In the genomic region with DNA sequence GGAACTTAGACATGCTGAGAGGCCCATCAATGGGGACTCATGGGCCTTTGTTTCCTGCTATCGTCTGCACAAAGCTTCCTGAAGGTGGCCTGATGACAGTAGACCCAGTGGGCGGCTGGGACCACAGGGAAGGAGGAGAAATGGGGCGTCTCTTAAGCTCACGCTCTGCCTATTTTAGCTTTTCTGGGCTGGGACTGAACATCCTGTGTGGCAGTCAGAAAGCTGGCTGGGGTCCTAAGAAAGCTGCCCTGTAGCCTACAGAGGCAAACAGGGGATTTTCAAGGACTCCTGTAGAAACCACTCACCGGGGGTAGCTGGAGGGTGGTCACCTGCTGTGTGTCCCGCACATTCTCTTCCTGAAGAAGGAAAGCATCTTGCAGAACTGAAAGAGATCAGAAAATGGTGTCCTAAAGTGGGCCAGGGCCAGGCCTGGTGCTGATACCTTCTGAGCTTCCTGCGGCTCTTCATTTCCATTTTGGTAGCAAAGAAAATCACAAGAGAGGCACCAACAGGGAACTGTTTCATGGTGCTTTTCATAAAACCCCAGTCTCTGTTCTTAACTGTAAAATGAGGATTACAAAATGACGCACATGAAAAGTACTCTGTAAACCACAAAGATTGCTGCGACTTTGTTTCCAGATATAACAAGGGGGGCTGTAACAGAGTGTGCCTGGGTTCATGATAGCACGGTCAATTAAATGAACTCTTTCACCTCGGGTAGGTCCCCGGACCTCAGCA, we compare ENCODE assay signal across 13 cellular contexts. TPM values are rescaled to one million over a fixed set of nuclear protein-coding genes. Genes with fewer than 3 reads are reported as not detected.
A peak's percentile ranks its signal among the peaks of the same experiment; 100 is the strongest.
DNase-seq lines count a peak whose midpoint lies in the region; ATAC-seq and TF ChIP-seq lines count a peak whose summit lies in the region.
"Had no signal": no experiment of that assay in that cellular context is flagged by ENCODE, and none has a peak within 500 bp of the region (broad histone marks: within the 10 kb centered on the region; RNA-seq: fewer than 3 reads in every experiment).

No MANE protein-coding gene starts in this region.

- no peak overlapping the region for H3K27ac ChIP-seq in esophagus muscularis mucosa (replicated peaks in 1 of 4)
- no peak overlapping the region for H3K27ac ChIP-seq in tibial nerve
- H3K27ac ChIP-seq: neutrophil, suprapubic skin had no signal

- H3K36me3 Mint-ChIP-seq in activated naive CD8-positive, alpha-beta T cell treated with anti-CD3 and anti-CD28 coated beads for 36 hours, result peaks cover 80% of the 10 kb centered on the region

- WGBS in esophagus muscularis mucosa, result 79% methylated on average over 12 of the region's 12 CpGs
- 77 to 79% methylated on average over 12 of the region's 12 CpGs for WGBS in tibial nerve, 2 donors

- ATAC-seq in GM19351 (IDR thresholded peaks at IDR 0.05; ENCODE audit: unreplicated experiment) (peak; percentile 24), HG03565 (IDR thresholded peaks at IDR 0.05; ENCODE audit: unreplicated experiment) (peak; percentile 63), HG03196 (IDR thresholded peaks at IDR 0.05; ENCODE audit: unreplicated experiment) (no peak)
- ATAC-seq: HCT116, Right ventricle myocardium inferior had no signal

- no peak for TF ChIP-seq CTCF in esophagus muscularis mucosa (IDR thresholded peaks at IDR 0.05)
- no peak for TF ChIP-seq CTCF in tibial nerve (IDR thresholded peaks at IDR 0.05)

- DNase-seq in CD1c-positive myeloid dendritic cell (ENCODE audit: extremely low spot score), result peak; percentile 58
- DNase-seq in activated naive CD8-positive, alpha-beta T cell treated with anti-CD3 and anti-CD28 coated beads for 36 hours, result peak; percentile 75
- no peak for DNase-seq in activated effector memory CD4-positive, alpha-beta T cell treated with anti-CD3 and anti-CD28 coated beads, Interleukin-2, amount 50 U/mL, for 16 hours
- no peak for DNase-seq in esophagus muscularis mucosa (ENCODE audit: extremely low spot score)
- DNase-seq in tibial nerve (ENCODE audit: low spot score in 2 of 2), result no peak

- H3K27ac Mint-ChIP-seq in activated naive CD8-positive, alpha-beta T cell treated with anti-CD3 and anti-CD28 coated beads for 36 hours, result peak overlapping the region; percentile 99

- H3K9me3 Mint-ChIP-seq in activated naive CD8-positive, alpha-beta T cell treated with anti-CD3 and anti-CD28 coated beads for 36 hours, result no peaks in the 10 kb centered on the region
- H3K9me3 Mint-ChIP-seq: CD14-positive monocyte had no signal

- intact Hi-C loops in esophagus muscularis mucosa (cut with DNase I), result no loop called here

- TF ChIP-seq EP300 in esophagus muscularis mucosa (IDR thresholded peaks at IDR 0.05) (no peak), tibial nerve (IDR thresholded peaks at IDR 0.05) (no peak)

- H3K4me3 Mint-ChIP-seq in activated naive CD8-positive, alpha-beta T cell treated with anti-CD3 and anti-CD28 coated beads for 36 hours, result peak overlapping the region; percentile 80

- no peak for TF ChIP-seq POLR2A in esophagus muscularis mucosa (IDR thresholded peaks at IDR 0.05; ENCODE audit: low read depth)
- TF ChIP-seq POLR2A in tibial nerve (IDR thresholded peaks at IDR 0.05), result no peak

- H3K4me3 ChIP-seq in esophagus muscularis mucosa (no peak overlapping the region), tibial nerve (no peak overlapping the region)
- H3K4me3 ChIP-seq: suprapubic skin had no signal

- H3K4me1 ChIP-seq in esophagus muscularis mucosa (no peaks in the 10 kb centered on the region), tibial nerve (no peaks in the 10 kb centered on the region)
- H3K4me1 ChIP-seq: suprapubic skin had no signal

- H3K36me3 ChIP-seq in esophagus muscularis mucosa, result peaks cover 31 to 97% (median 71%) of the 10 kb centered on the region in 4 donors
- peaks cover 0 to 89% (median under 1%) of the 10 kb centered on the region in 3 donors for H3K36me3 ChIP-seq in tibial nerve
- H3K36me3 ChIP-seq: neutrophil had no signal

- peaks cover 76% of the 10 kb centered on the region for H3K4me1 Mint-ChIP-seq in activated naive CD8-positive, alpha-beta T cell treated with anti-CD3 and anti-CD28 coated beads for 36 hours

- H3K27me3 ChIP-seq in esophagus muscularis mucosa, result no peaks in the 10 kb centered on the region
- H3K27me3 ChIP-seq in tibial nerve, result no peaks in the 10 kb centered on the region
- H3K27me3 ChIP-seq: neutrophil, suprapubic skin had no signal

- H3K9me3 ChIP-seq in esophagus muscularis mucosa (no peaks in the 10 kb centered on the region), tibial nerve (no peaks in the 10 kb centered on the region)
- H3K9me3 ChIP-seq: neutrophil, suprapubic skin had no signal

- no peaks in the 10 kb centered on the region for H3K27me3 Mint-ChIP-seq in activated naive CD8-positive, alpha-beta T cell treated with anti-CD3 and anti-CD28 coated beads for 36 hours

RNA-seq across cellular contexts. Expression of a gene that starts 8.6 kb away (rescaled TPM):
- 10 to 100 TPM; 27.2 to 30.9 TPM for total RNA-seq in activated naive CD8-positive, alpha-beta T cell treated with anti-CD3 and anti-CD28 coated beads for 36 hours
- total RNA-seq in esophagus muscularis mucosa (10 to 100 TPM; 23.7 to 34.3 (median 33.3) TPM), tibial nerve (10 to 100 TPM; 37.5 to 60.6 (median 51.6) TPM)

Comparison
In these comparisons a context has a peak if more than half of its experiments do, and no peak if none do; other contexts are left out.
1. DNase-seq: peak in CD1c-positive myeloid dendritic cell (single experiment) and activated naive CD8-positive, alpha-beta T cell treated with anti-CD3 and anti-CD28 coated beads for 36 hours (single experiment); none in activated effector memory CD4-positive, alpha-beta T cell treated with anti-CD3 and anti-CD28 coated beads, Interleukin-2, amount 50 U/mL, for 16 hours (single experiment), esophagus muscularis mucosa (single experiment) and tibial nerve (0 of 2).